Comparison of ENCODE assay signal across 20 cellular contexts in the genomic region with DNA sequence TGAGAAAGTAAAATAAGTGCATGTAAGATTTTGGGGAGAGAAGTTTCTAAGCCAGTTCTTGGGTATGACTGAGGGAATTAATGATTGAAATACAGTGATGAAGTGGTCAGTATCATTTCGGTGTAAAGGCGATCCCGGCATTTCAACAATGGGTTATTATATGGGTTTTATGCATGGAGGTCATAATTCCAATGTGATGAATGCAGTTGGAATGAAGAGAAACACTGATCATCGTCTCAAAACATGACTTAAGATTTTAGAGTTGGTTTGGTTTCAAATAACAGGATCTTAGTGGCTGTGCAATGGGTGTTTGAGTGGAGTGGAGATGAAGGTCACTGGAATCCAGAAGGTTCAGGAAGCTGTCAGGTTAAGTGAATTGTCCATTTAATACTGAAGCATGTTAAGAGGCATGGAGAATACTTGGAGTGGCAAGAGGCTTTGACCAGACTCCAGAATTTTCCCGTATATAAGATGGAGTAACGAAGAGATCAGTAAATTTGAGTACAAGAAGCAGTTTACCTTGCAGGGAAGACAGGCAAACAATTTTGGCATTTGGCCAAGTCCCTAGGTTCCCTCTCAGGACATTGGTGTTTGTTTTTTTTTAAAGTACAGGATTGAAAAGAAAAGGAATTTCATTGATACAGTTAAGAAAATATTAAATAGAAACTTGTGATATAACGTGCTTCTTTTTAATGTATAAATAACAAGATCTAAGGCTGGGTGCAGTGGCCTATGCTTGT.
DNase-seq lines count a peak whose midpoint lies in the region; ATAC-seq, FAIRE-seq and TF ChIP-seq lines count a peak whose summit lies in the region.
"Had no signal": no experiment of that assay in that cellular context is flagged by ENCODE, and none has a peak within 500 bp of the region (broad histone marks: within the 10 kb centered on the region; RNA-seq: fewer than 3 reads in every experiment).

No MANE protein-coding gene starts in this region.

- TF ChIP-seq EP300 in HepG2 (IDR thresholded peaks at IDR 0.05; ENCODE audit: low read depth in 2 of 2, low read length in 2 of 2) (no peak), HepG2 (CRISPR knock-in tag; IDR thresholded peaks at IDR 0.05; ENCODE audit: borderline replicate concordance) (no peak)

- POLR2A ChIA-PET in HepG2 (lab: Yijun Ruan, JAX): no interaction called here

- TSS peak; percentile 2 for BruUV-seq in HepG2 (replicated peaks; lab: Mats Ljungman, UMichigan)

- no peak overlapping the region for H3K4me2 ChIP-seq in HepG2 (ENCODE audit: low read depth, low read length)
- H3K4me2 ChIP-seq: neural progenitor cell had no signal

- H3K4me3 ChIP-seq in HepG2 (replicated peaks in 1 of 3; ENCODE audit: insufficient read depth in 1 of 3, low read depth in 2 of 3, low read length in 3 of 3) (no peak overlapping the region), right lobe of liver (no peak overlapping the region), foreskin fibroblast (ENCODE audit: low read depth in 1 of 2, low read length in 2 of 2) (no peak overlapping the region), thoracic aorta (no peak overlapping the region), spleen (no peak overlapping the region)
- H3K4me3 ChIP-seq: neural progenitor cell had no signal

- TF ChIP-seq POLR2A in HepG2 (IDR thresholded peaks at IDR 0.05; ENCODE audit: insufficient read depth in 1 of 2, low read depth in 2 of 2, low read length in 2 of 2): no peak
- TF ChIP-seq POLR2A in right lobe of liver (IDR thresholded peaks at IDR 0.05): no peak
- no peak for TF ChIP-seq POLR2A in spleen (IDR thresholded peaks at IDR 0.05)

- FAIRE-seq in HepG2 (lab: Jason Lieb, UNC): no peak

- no peak for TF ChIP-seq RAD21 in HepG2 (CRISPR knock-in tag; IDR thresholded peaks at IDR 0.05)

- H3K36me3 ChIP-seq in HepG2 (replicated peaks in 1 of 2; ENCODE audit: control insufficient read depth in 1 of 2, insufficient read depth in 2 of 2, low read length in 2 of 2) (peaks cover 15 to 53% of the 10 kb centered on the region in 2 experiments), right lobe of liver (peaks cover 0 to 5% (median 0%) of the 10 kb centered on the region in 4 donors), thoracic aorta (no peaks in the 10 kb centered on the region), spleen (no peaks in the 10 kb centered on the region)
- H3K36me3 ChIP-seq: neural progenitor cell had no signal

- in situ Hi-C loops in HepG2 (cut with HindIII; ENCODE audit: extremely low pct_ligation_motif_present, low pct_unique_long_range_greater_than_20kb): no loop called here

- H2AFZ ChIP-seq in HepG2 (ENCODE audit: low read length): no peak overlapping the region
- H2AFZ ChIP-seq: neural progenitor cell had no signal

- no peaks in the 10 kb centered on the region for H3K79me2 ChIP-seq in HepG2 (ENCODE audit: insufficient read depth, low read length)

- CTCF ChIA-PET in HepG2 (lab: Yijun Ruan, JAX; ENCODE audit: low intra/inter-chr PET ratio, low total read pairs): no interaction called here

- DNase-seq in HepG2 (ENCODE audit: low spot score) (no peak), right lobe of liver (no peak), astrocyte of the hippocampus (ENCODE audit: low read depth, low spot score) (peak; percentile 40), foreskin fibroblast (peak; percentile 71 to 81), thoracic aorta (ENCODE audit: low spot score) (no peak), NCI-H226 (no peak), spleen (no peak)
- DNase-seq: activated naive CD8-positive, alpha-beta T cell treated with anti-CD3 and anti-CD28 coated beads, Interleukin-2, amount 50 U/mL, for 24 hours; activated T-cell treated with anti-CD3 and anti-CD28 coated beads, Interleukin-2, amount 50 U/mL, for 24 hours; Caco-2; cortex of kidney; GF-D8; H9; KBM-7; NCI-H1436; right cardiac atrium; stimulated activated CD4-positive, alpha-beta T cell treated with anti-CD3 and anti-CD28 coated beads, Interleukin-4, amount 100 ng/mL, for 24 hours had no signal

- no peaks in the 10 kb centered on the region for H4K20me1 ChIP-seq in HepG2 (ENCODE audit: insufficient read depth, low read length)

- no peaks in the 10 kb centered on the region for H3K9me3 ChIP-seq in HepG2 (ENCODE audit: low read length)
- no peaks in the 10 kb centered on the region for H3K9me3 ChIP-seq in right lobe of liver
- no peaks in the 10 kb centered on the region for H3K9me3 ChIP-seq in thoracic aorta
- no peaks in the 10 kb centered on the region for H3K9me3 ChIP-seq in spleen
- H3K9me3 ChIP-seq: Caco-2 had no signal

- TF ChIP-seq CTCF in HepG2 (CRISPR knock-in tag; IDR thresholded peaks at IDR 0.05): no peak
- TF ChIP-seq CTCF in right lobe of liver (IDR thresholded peaks at IDR 0.05): no peak
- no peak for TF ChIP-seq CTCF in foreskin fibroblast (IDR thresholded peaks at IDR 0.05; ENCODE audit: low read depth, low read length)
- no peak for TF ChIP-seq CTCF in thoracic aorta (IDR thresholded peaks at IDR 0.05)
- TF ChIP-seq CTCF in spleen (IDR thresholded peaks at IDR 0.05 in 8 of 11, conservative IDR thresholded peaks at IDR 0.05 in 3 of 11): no peak

- 97% methylated on average over 7 of the region's 7 CpGs for WGBS in HepG2 (ENCODE audit: low lambda C conversion rate)
- 91% methylated on average over 7 of the region's 7 CpGs for WGBS in right lobe of liver (ENCODE audit: insufficient coverage, low coverage, low lambda C conversion rate, missing lambda C conversion rate)
- WGBS in spleen, 5 donors: 89 to 93% (median 90%) methylated on average over 7 of the region's 7 CpGs

- H3K27me3 ChIP-seq in HepG2 (ENCODE audit: control insufficient read depth in 1 of 2, insufficient read depth in 2 of 2, low read length in 2 of 2): no peaks in the 10 kb centered on the region
- no peaks in the 10 kb centered on the region for H3K27me3 ChIP-seq in right lobe of liver
- no peaks in the 10 kb centered on the region for H3K27me3 ChIP-seq in thoracic aorta (replicated peaks; ENCODE audit: insufficient read depth)
- H3K27me3 ChIP-seq in spleen (replicated peaks in 1 of 7): no peaks in the 10 kb centered on the region
- H3K27me3 ChIP-seq: neural progenitor cell had no signal

- H3K4me1 ChIP-seq in HepG2 (ENCODE audit: insufficient read depth, low read length) (peaks cover 26% of the 10 kb centered on the region), right lobe of liver (no peaks in the 10 kb centered on the region), thoracic aorta (ENCODE audit: control insufficient read depth in 1 of 2, low read depth in 2 of 2) (peaks cover 11 to 55% of the 10 kb centered on the region in 2 donors), spleen (no peaks in the 10 kb centered on the region)

- no peak overlapping the region for H3K27ac ChIP-seq in HepG2 (ENCODE audit: extremely low read length, insufficient read depth, low read length)
- no peak overlapping the region for H3K27ac ChIP-seq in right lobe of liver
- peak overlapping the region; percentile 7 to 88 for H3K27ac ChIP-seq in thoracic aorta
- no peak overlapping the region for H3K27ac ChIP-seq in spleen
- H3K27ac ChIP-seq: neural progenitor cell had no signal

- no peak overlapping the region for H3K9ac ChIP-seq in HepG2 (ENCODE audit: insufficient read depth, low read depth, low read length)
- H3K9ac ChIP-seq: neural progenitor cell had no signal

- ATAC-seq in HepG2 (no peak), right lobe of liver (no peak), thoracic aorta (ENCODE audit: insufficient number of reproducible peaks, low FRiP score, low read depth) (no peak), GM21737 (IDR thresholded peaks at IDR 0.05; ENCODE audit: unreplicated experiment) (no peak)
- ATAC-seq: activated naive CD8-positive, alpha-beta T cell treated with anti-CD3 and anti-CD28 coated beads, Interleukin-2, amount 50 U/mL, for 24 hours; esophagus mucosa; right cardiac atrium had no signal

- intact Hi-C loops in HepG2 (cut with micrococcal nuclease; ENCODE audit: unreplicated experiment): no loop called here
- intact Hi-C loops in right lobe of liver (cut with DNase I): no loop called here
- intact Hi-C loops in spleen (cut with DNase I; ENCODE audit: low total_unique reads): no loop called here

TF ChIP-seq in HepG2, 621 proteins besides CTCF, POLR2A, EP300 and RAD21:
- TF ChIP-seq LCORL (IDR thresholded peaks at IDR 0.05) (peak; percentile 91), LCORL (CRISPR knock-in tag; IDR thresholded peaks at IDR 0.05) (no peak), SIN3B (IDR thresholded peaks at IDR 0.05; ENCODE audit: low read length) (no peak), RBM22 (optimal IDR thresholded peaks at IDR 0.05; ENCODE audit: low read length) (peak; percentile 3)

Comparison
In these comparisons a context has a peak if more than half of its experiments do, and no peak if none do; other contexts are left out.
1. DNase-seq: peak in astrocyte of the hippocampus (single experiment) and foreskin fibroblast (2 of 2); none in HepG2 (single experiment), right lobe of liver (0 of 3), thoracic aorta (single experiment), NCI-H226 (single experiment) and spleen (single experiment).
2. H3K27ac ChIP-seq: peak in thoracic aorta (2 of 2); none in HepG2 (single experiment), right lobe of liver (0 of 3) and spleen (0 of 8).